Comparison of ENCODE assay signal across 10 cellular contexts in genomic region chr6:33815854-33816253, GRCh38. TPM values are rescaled to one million over a fixed set of nuclear protein-coding genes. Genes with fewer than 3 reads are reported as not detected.
A peak's percentile ranks its signal among the peaks of the same experiment; 100 is the strongest.
DNase-seq lines count a peak whose midpoint lies in the region; ATAC-seq and TF ChIP-seq lines count a peak whose summit lies in the region.
"Had no signal": no experiment of that assay in that cellular context is flagged by ENCODE, and none has a peak within 500 bp of the region (broad histone marks: within the 10 kb centered on the region; RNA-seq: fewer than 3 reads in every experiment).

No MANE protein-coding gene starts in this region.

- peak; percentile 55; the same call in 1 of the 3 replicates for ATAC-seq in RWPE2 (ENCODE audit: low read depth)
- ATAC-seq in GM19328 (IDR thresholded peaks at IDR 0.05; ENCODE audit: unreplicated experiment), result no peak

- TF ChIP-seq EP300 in suprapubic skin (IDR thresholded peaks at IDR 0.05), result no peak

- H3K27me3 ChIP-seq in RWPE2 (ENCODE audit: insufficient read depth, poor library complexity, severe bottlenecking) (peaks cover 14% of the 10 kb centered on the region), suprapubic skin (peaks cover 52% of the 10 kb centered on the region)

- H3K4me3 ChIP-seq in HEK293 (ENCODE audit: low read depth, low read length), result no peak overlapping the region
- H3K4me3 ChIP-seq in RWPE2 (ENCODE audit: severe bottlenecking), result no peak overlapping the region
- no peak overlapping the region for H3K4me3 ChIP-seq in suprapubic skin

- WGBS in suprapubic skin, result 81% methylated on average over 1 of the region's 1 CpG

- no peak overlapping the region for H3K27ac ChIP-seq in HEK293 (ENCODE audit: extremely low read depth, low read depth, low read length)
- no peak overlapping the region for H3K27ac ChIP-seq in RWPE2 (ENCODE audit: poor library complexity, severe bottlenecking)
- no peak overlapping the region for H3K27ac ChIP-seq in suprapubic skin

- H3K4me1 ChIP-seq in HEK293 (ENCODE audit: control insufficient read depth, insufficient read depth, low read length), result no peaks in the 10 kb centered on the region
- H3K4me1 ChIP-seq in RWPE2 (ENCODE audit: insufficient read depth, poor library complexity, severe bottlenecking), result no peaks in the 10 kb centered on the region
- H3K4me1 ChIP-seq in suprapubic skin, result peaks cover 5% of the 10 kb centered on the region

- TF ChIP-seq CTCF in HEK293 (tag by site-specific recombination; IDR thresholded peaks at IDR 0.05) (no peak), RWPE2 (IDR thresholded peaks at IDR 0.05; ENCODE audit: poor library complexity, severe bottlenecking) (no peak), suprapubic skin (IDR thresholded peaks at IDR 0.05) (no peak)

- CTCF ChIA-PET in HEK293 (lab: Yijun Ruan, JAX), result interaction anchor here (0.9 kb wide), 1 partner anchor 52 kb away, joined by 3 read pairs; no protein-coding TSS in a partner anchor

- POLR2A ChIA-PET in HEK293 (lab: Yijun Ruan, JAX), result no interaction called here

- DNase-seq in DMS79 (lab: John Stamatoyannopoulos, UW), result peak; percentile 10
- DNase-seq in RWPE2 (ENCODE audit: low spot score), result no peak
- DNase-seq in kidney tubule cell (ENCODE audit: low spot score), result peak; percentile 7
- DNase-seq in GF-D8 (lab: John Stamatoyannopoulos, UW), result no peak
- no peak for DNase-seq in activated gamma-delta T cell treated with Interleukin-2 at 50 U/mL for 16 hours
- DNase-seq in suprapubic skin (ENCODE audit: low spot score in 2 of 2), result no peak

- TF ChIP-seq POLR2A in suprapubic skin (IDR thresholded peaks at IDR 0.05), result no peak

- H3K9me3 ChIP-seq in HEK293 (ENCODE audit: control insufficient read depth, insufficient read depth, low read depth, low read length) (no peaks in the 10 kb centered on the region), RWPE2 (ENCODE audit: severe bottlenecking) (no peaks in the 10 kb centered on the region), suprapubic skin (no peaks in the 10 kb centered on the region)

- H3K36me3 ChIP-seq in HEK293 (ENCODE audit: control insufficient read depth in 2 of 2, insufficient read depth in 1 of 2, low read length in 2 of 2) (no peaks in the 10 kb centered on the region), RWPE2 (ENCODE audit: low read depth) (no peaks in the 10 kb centered on the region), suprapubic skin (no peaks in the 10 kb centered on the region)

TF ChIP-seq in HEK293, 187 proteins besides CTCF, POLR2A, EP300 and RAD21:
- TF ChIP-seq ZNF211 (tag by site-specific recombination; IDR thresholded peaks at IDR 0.05; ENCODE audit: low read depth), result no peak
- peak; percentile 28; the same call in 1 of the 2 replicates for TF ChIP-seq EGR2 (tag by site-specific recombination; IDR thresholded peaks at IDR 0.05; ENCODE audit: low read depth)
- no peak for TF ChIP-seq PRDM6 (tag by site-specific recombination; IDR thresholded peaks at IDR 0.05)
- TF ChIP-seq ZBTB17 (tag by site-specific recombination; IDR thresholded peaks at IDR 0.05), result peak; percentile 67
- no peak for TF ChIP-seq MEIS1 (CRISPR knock-in tag; IDR thresholded peaks at IDR 0.05; ENCODE audit: borderline replicate concordance)
- peak; percentile 93 for TF ChIP-seq ZNF76 (tag by site-specific recombination; IDR thresholded peaks at IDR 0.05; ENCODE audit: borderline replicate concordance, low read depth)
- peak; percentile 42; the same call in 1 of the 2 replicates for TF ChIP-seq SP3 (tag by site-specific recombination; IDR thresholded peaks at IDR 0.05)
- peak; percentile 40; the same call in 1 of the 2 replicates for TF ChIP-seq ZNF518A (tag by site-specific recombination; conservative IDR thresholded peaks at IDR 0.05; ENCODE audit: low read depth)
- no peak for TF ChIP-seq ZNF513 (tag by site-specific recombination; IDR thresholded peaks at IDR 0.05)
- TF ChIP-seq ZFHX2 (tag by site-specific recombination; conservative IDR thresholded peaks at IDR 0.05), result peak; percentile 46; the same call in 1 of the 2 replicates
- TF ChIP-seq OSR2 (tag by site-specific recombination; IDR thresholded peaks at IDR 0.05), result no peak
- peak; percentile 60 for TF ChIP-seq SP2 (tag by site-specific recombination; IDR thresholded peaks at IDR 0.05)
- TF ChIP-seq YY2 (tag by site-specific recombination; IDR thresholded peaks at IDR 0.05), result no peak
- no peak for TF ChIP-seq ZBTB10 (tag by site-specific recombination; IDR thresholded peaks at IDR 0.05)
- TF ChIP-seq SP7 (tag by site-specific recombination; IDR thresholded peaks at IDR 0.05), result no peak

RNA-seq across cellular contexts. Expression of gene MLN, which starts 12.1 kb away (rescaled TPM):
- not detected for total RNA-seq in suprapubic skin
- total RNA-seq: T-helper 2 cell treated with Interferon-gamma antibody and Interleukin-4, amounts not matched to agents 100 ng/mL and 5 ng/mL, for 36 hours; urinary bladder had no signal

RNA-seq across cellular contexts. Expression of gene LEMD2, which starts 26.9 kb away (rescaled TPM):
- total RNA-seq in suprapubic skin, result 10 to 100 TPM; 44.3 to 99.2 (median 55.6) TPM

Comparison
In these comparisons a context has a peak if more than half of its experiments do, and no peak if none do; other contexts are left out.
1. DNase-seq: peak in DMS79 (single experiment) and kidney tubule cell (single experiment); none in RWPE2 (single experiment), GF-D8 (single experiment), activated gamma-delta T cell treated with Interleukin-2 at 50 U/mL for 16 hours (single experiment) and suprapubic skin (0 of 2).